ENCODE assay signal across 28 cellular contexts in genomic region chr5:24428345-24428744, GRCh38.
"Had no signal": no experiment of that assay in that cellular context is flagged by ENCODE, and none has a peak within 500 bp of the region (broad histone marks: within the 10 kb centered on the region; RNA-seq: fewer than 3 reads in every experiment).

No MANE protein-coding gene starts in this region.

- H3K4me1 ChIP-seq: ascending aorta, SJCRH30 had no signal

- H3K27ac ChIP-seq: ascending aorta, PC-9, SJCRH30, SK-N-MC had no signal

- ATAC-seq: activated CD8-positive, alpha-beta T cell treated with anti-CD3 and anti-CD28 coated beads for 36 hours; activated T-cell treated with anti-CD3 and anti-CD28 coated beads, Interleukin-2, amount 50 U/mL, for 72 hours; activated T-helper 17 cell treated with anti-CD3 and anti-CD28 coated beads, Interleukin-2, amount 50 U/mL, for 72 hours had no signal

- H3K36me3 ChIP-seq: ascending aorta, SJCRH30 had no signal

- H3K4me3 ChIP-seq: ascending aorta, PC-9, SJCRH30, SK-N-MC had no signal

- H3K9me3 ChIP-seq: ascending aorta, SJCRH30 had no signal

- DNase-seq: activated CD4-positive, alpha-beta T cell treated with anti-CD3 and anti-CD28 coated beads, Interleukin-2, amount 10 ng/mL, durations not matched to agents 24 days and 14 days; activated CD4-positive, alpha-beta T cell treated with anti-CD3 and anti-CD28 coated beads, Interleukin-2, amount 50 U/mL, for 4 hours; activated CD8-positive, alpha-beta T cell treated with anti-CD3 and anti-CD28 coated beads for 36 hours; activated effector memory CD4-positive, alpha-beta T cell treated with anti-CD3 and anti-CD28 coated beads, Interleukin-2, amount 50 U/mL, for 16 hours; activated naive CD4-positive, alpha-beta T cell; activated naive CD4-positive, alpha-beta T cell treated with anti-CD3 and anti-CD28 coated beads, Interleukin-2, amount 50 U/mL, for 16 hours; activated naive CD8-positive, alpha-beta T cell treated with anti-CD3 and anti-CD28 coated beads for 36 hours; activated T-cell treated with anti-CD3 and anti-CD28 coated beads, Interleukin-2, amount 50 U/mL, for 1 hour; activated T-cell treated with anti-CD3 and anti-CD28 coated beads, Interleukin-2, amount 50 U/mL, for 72 hours; amniotic stem cell; caudate nucleus; cerebellar nuclear complex; Kasumi-1; KG1; MM.1S; MV-4-11; NCI-H1092; NCI-H1436 treated with DMSO at 0.1 percent for 48 hours; NCI-H1694 treated with DMSO at 0.1 percent for 48 hours; NCI-H2029; NCI-H345; NCI-H524 treated with DMSO at 0.1 percent for 48 hours; PC-9; SHP77; SJCRH30 had no signal

- H3K27me3 ChIP-seq: ascending aorta, SJCRH30 had no signal
